ENCODE assay signal across 31 cellular contexts in genomic region chr11:12209096-12209495, GRCh38.
DNase-seq lines count a peak whose midpoint lies in the region; ATAC-seq and TF ChIP-seq lines count a peak whose summit lies in the region.
"Had no signal": no experiment of that assay in that cellular context is flagged by ENCODE, and none has a peak within 500 bp of the region (broad histone marks: within the 10 kb centered on the region; RNA-seq: fewer than 3 reads in every experiment).

No MANE protein-coding gene starts in this region.

- H3K36me3 Mint-ChIP-seq in activated T-helper 1 cell treated with anti-CD3 and anti-CD28 coated beads, Interleukin-12 subunit alpha, Interleukin-12 subunit beta, Interleukin-2, Interleukin-4 antibody, amounts not matched to agents 30 ng/mL and 10 ng/mL and 1 ng/mL, durations not matched to agents 14 hours and 24 hours and 36 hours (ENCODE audit: low read depth) = peaks cover 95% of the 10 kb centered on the region
- H3K36me3 Mint-ChIP-seq: naive B cell; stimulated activated naive B cell treated with anti-CD40 and anti-IgM and Interleukin-4, amounts not matched to agents 10 μg/mL and 1 μg/mL and 100 μg/mL, for 72 hours had no signal

- TF ChIP-seq EP300 in gastroesophageal sphincter (IDR thresholded peaks at IDR 0.05) (no peak), transverse colon (IDR thresholded peaks at IDR 0.05; ENCODE audit: low read depth) (no peak)

- H3K4me3 ChIP-seq in cardiac muscle cell = no peak overlapping the region
- no peak overlapping the region for H3K4me3 ChIP-seq in right atrium auricular region
- H3K4me3 ChIP-seq in gastroesophageal sphincter = no peak overlapping the region
- H3K4me3 ChIP-seq in thoracic aorta = no peak overlapping the region
- H3K4me3 ChIP-seq in transverse colon = no peak overlapping the region
- H3K4me3 ChIP-seq: A549, GM12878, left lung, vagina had no signal

- peak overlapping the region; percentile 66 for H3K27ac Mint-ChIP-seq in activated T-helper 1 cell treated with anti-CD3 and anti-CD28 coated beads, Interleukin-12 subunit alpha, Interleukin-12 subunit beta, Interleukin-2, Interleukin-4 antibody, amounts not matched to agents 30 ng/mL and 10 ng/mL and 1 ng/mL, durations not matched to agents 14 hours and 24 hours and 36 hours
- H3K27ac Mint-ChIP-seq: activated naive CD8-positive, alpha-beta T cell; B cell; dendritic cell treated with granulocyte-macrophage colony-stimulating factor and Interleukin-4, amounts not matched to agents 40 ng/mL and 50 ng/mL, for 4 days; naive B cell; stimulated activated naive B cell treated with anti-CD40 and anti-IgM and Interleukin-4, amounts not matched to agents 10 μg/mL and 1 μg/mL and 100 μg/mL, for 72 hours; T-helper 1 cell treated with Interleukin-12 subunit alpha and Interleukin-12 subunit beta and Interleukin-4 antibody, amounts not matched to agents 30 μg/mL and 1 μg/mL, for 36 hours had no signal

- intact Hi-C loops in activated T-helper 1 cell treated with anti-CD3 and anti-CD28 coated beads, Interleukin-12 subunit alpha, Interleukin-12 subunit beta, Interleukin-2, Interleukin-4 antibody, amounts not matched to agents 30 ng/mL and 10 ng/mL and 1 ng/mL, durations not matched to agents 14 hours and 24 hours and 36 hours (cut with micrococcal nuclease) = no loop called here
- intact Hi-C loops in transverse colon (cut with DNase I; ENCODE audit: low total_unique reads) = no loop called here

- in situ Hi-C loops in transverse colon (cut with MboI; ENCODE audit: low pct_ligation_motif_present in 1 of 4, low pct_unique_long_range_greater_than_20kb in 1 of 4, low sequenced_read_pairs in 3 of 4) = no loop called here

- no peak for TF ChIP-seq CTCF in cardiac muscle cell (IDR thresholded peaks at IDR 0.05; ENCODE audit: low read depth, low read length)
- no peak for TF ChIP-seq CTCF in right atrium auricular region (IDR thresholded peaks at IDR 0.05)
- TF ChIP-seq CTCF in gastroesophageal sphincter (IDR thresholded peaks at IDR 0.05) = no peak
- no peak for TF ChIP-seq CTCF in thoracic aorta (IDR thresholded peaks at IDR 0.05)
- TF ChIP-seq CTCF in transverse colon (IDR thresholded peaks at IDR 0.05) = no peak

- peaks cover 9% of the 10 kb centered on the region for H3K9me3 Mint-ChIP-seq in activated T-helper 1 cell treated with anti-CD3 and anti-CD28 coated beads, Interleukin-12 subunit alpha, Interleukin-12 subunit beta, Interleukin-2, Interleukin-4 antibody, amounts not matched to agents 30 ng/mL and 10 ng/mL and 1 ng/mL, durations not matched to agents 14 hours and 24 hours and 36 hours
- H3K9me3 Mint-ChIP-seq: dendritic cell treated with granulocyte-macrophage colony-stimulating factor and Interleukin-4, amounts not matched to agents 40 ng/mL and 50 ng/mL, for 4 days; naive B cell; stimulated activated naive B cell treated with anti-CD40 and anti-IgM and Interleukin-4, amounts not matched to agents 10 μg/mL and 1 μg/mL and 100 μg/mL, for 72 hours; T-helper 1 cell treated with Interleukin-12 subunit alpha and Interleukin-12 subunit beta and Interleukin-4 antibody, amounts not matched to agents 30 μg/mL and 1 μg/mL, for 36 hours had no signal

- H3K27me3 ChIP-seq in cardiac muscle cell (no peaks in the 10 kb centered on the region), right atrium auricular region (no peaks in the 10 kb centered on the region), gastroesophageal sphincter (no peaks in the 10 kb centered on the region), thoracic aorta (replicated peaks; ENCODE audit: insufficient read depth) (no peaks in the 10 kb centered on the region), transverse colon (no peaks in the 10 kb centered on the region)
- H3K27me3 ChIP-seq: left lung, vagina had no signal

- TF ChIP-seq POLR2A in gastroesophageal sphincter (IDR thresholded peaks at IDR 0.05) (no peak), transverse colon (IDR thresholded peaks at IDR 0.05) (no peak), GM18505 (IDR thresholded peaks at IDR 0.05; ENCODE audit: borderline replicate concordance, extremely low read depth, insufficient read depth, insufficient read length) (no peak)

- H3K27me3 Mint-ChIP-seq in activated T-helper 1 cell treated with anti-CD3 and anti-CD28 coated beads, Interleukin-12 subunit alpha, Interleukin-12 subunit beta, Interleukin-2, Interleukin-4 antibody, amounts not matched to agents 30 ng/mL and 10 ng/mL and 1 ng/mL, durations not matched to agents 14 hours and 24 hours and 36 hours (ENCODE audit: insufficient read depth) = no peaks in the 10 kb centered on the region
- H3K27me3 Mint-ChIP-seq: activated naive CD8-positive, alpha-beta T cell; dendritic cell treated with granulocyte-macrophage colony-stimulating factor and Interleukin-4, amounts not matched to agents 40 ng/mL and 50 ng/mL, for 4 days had no signal

- no peak for ATAC-seq in gastroesophageal sphincter
- no peak for ATAC-seq in thoracic aorta (ENCODE audit: insufficient number of reproducible peaks, low FRiP score, low read depth)
- ATAC-seq in GM18505 (IDR thresholded peaks at IDR 0.05; ENCODE audit: unreplicated experiment) = no peak
- ATAC-seq: A549; GM12878; left lung; stimulated activated naive B cell treated with anti-CD40 and anti-IgM and Interleukin-4, amounts not matched to agents 10 μg/mL and 1 μg/mL and 100 μg/mL, for 72 hours had no signal

- peak overlapping the region; percentile 38 for H3K27ac ChIP-seq in cardiac muscle cell
- no peak overlapping the region for H3K27ac ChIP-seq in right atrium auricular region
- peak overlapping the region in 3 of 4 donors; percentile 45 to 85 (median 65) for H3K27ac ChIP-seq in gastroesophageal sphincter
- peak overlapping the region; percentile 46 to 50 for H3K27ac ChIP-seq in thoracic aorta
- no peak overlapping the region for H3K27ac ChIP-seq in transverse colon
- H3K27ac ChIP-seq: A549, left lung, vagina had no signal

- WGBS in gastroesophageal sphincter (ENCODE audit: low coverage in 1 of 2), 2 donors = 73 to 80% methylated on average over 2 of the region's 2 CpGs
- WGBS in transverse colon (ENCODE audit: low coverage in 1 of 2), 2 donors = 88 to 100% methylated on average over 1 to 2 of the region's 2 CpGs

- H3K4me1 Mint-ChIP-seq in activated T-helper 1 cell treated with anti-CD3 and anti-CD28 coated beads, Interleukin-12 subunit alpha, Interleukin-12 subunit beta, Interleukin-2, Interleukin-4 antibody, amounts not matched to agents 30 ng/mL and 10 ng/mL and 1 ng/mL, durations not matched to agents 14 hours and 24 hours and 36 hours (ENCODE audit: low read depth) = peaks cover 87% of the 10 kb centered on the region
- H3K4me1 Mint-ChIP-seq: B cell, naive B cell had no signal

- DNase-seq in cardiac muscle cell (ENCODE audit: low read depth in 1 of 2, low spot score in 1 of 2) (no peak), right atrium auricular region (ENCODE audit: low spot score) (no peak), thoracic aorta (ENCODE audit: low spot score) (no peak), NCI-H2107 treated with DMSO at 0.1 percent for 48 hours (lab: John Stamatoyannopoulos, UW; ENCODE audit: unreplicated experiment) (no peak), transverse colon (no peak)
- no peak for DNase-seq in activated T-helper 1 cell treated with anti-CD3 and anti-CD28 coated beads, Interleukin-12 subunit alpha, Interleukin-12 subunit beta, Interleukin-2, Interleukin-4 antibody, amounts not matched to agents 30 ng/mL and 10 ng/mL and 1 ng/mL, durations not matched to agents 14 hours and 24 hours and 36 hours (ENCODE audit: low spot score)
- DNase-seq: activated CD4-positive, CD25-positive, alpha-beta regulatory T cell treated with anti-CD3 and anti-CD28 coated beads, Interleukin-2, amount 50 U/mL, for 72 hours; activated effector memory CD4-positive, alpha-beta T cell treated with anti-CD3 and anti-CD28 coated beads, Interleukin-2, amount 50 U/mL, for 16 hours; activated T-cell treated with anti-CD3 and anti-CD28 coated beads for 4 hours; central memory CD4-positive, alpha-beta T cell; DMS153; H7; Karpas-422; left lung; mesendoderm; naive B cell; NCI-H1417; NCI-H2029; nucleus accumbens; OCI-M1; SK-N-SH; stimulated activated naive B cell treated with anti-CD40 and anti-IgM and Interleukin-4, amounts not matched to agents 10 μg/mL and 1 μg/mL and 100 μg/mL, for 72 hours had no signal

- H3K4me1 ChIP-seq in cardiac muscle cell (ENCODE audit: low read depth) = peaks cover 2% of the 10 kb centered on the region
- H3K4me1 ChIP-seq in right atrium auricular region = no peaks in the 10 kb centered on the region
- peaks cover 0 to 18% (median 0%) of the 10 kb centered on the region in 3 donors for H3K4me1 ChIP-seq in gastroesophageal sphincter
- H3K4me1 ChIP-seq in thoracic aorta (ENCODE audit: control insufficient read depth in 1 of 2, low read depth in 2 of 2) = peaks cover 8 to 72% of the 10 kb centered on the region in 2 donors
- peaks cover 0 to 13% (median 3%) of the 10 kb centered on the region in 4 donors for H3K4me1 ChIP-seq in transverse colon
- H3K4me1 ChIP-seq: vagina had no signal

- H3K9me3 ChIP-seq in cardiac muscle cell (ENCODE audit: low read depth) = no peaks in the 10 kb centered on the region
- H3K9me3 ChIP-seq in right atrium auricular region = no peaks in the 10 kb centered on the region
- H3K9me3 ChIP-seq in gastroesophageal sphincter = no peaks in the 10 kb centered on the region
- no peaks in the 10 kb centered on the region for H3K9me3 ChIP-seq in thoracic aorta
- no peaks in the 10 kb centered on the region for H3K9me3 ChIP-seq in transverse colon
- H3K9me3 ChIP-seq: A549, left lung, SK-N-SH, vagina had no signal

- H3K36me3 ChIP-seq in cardiac muscle cell = peaks cover 59% of the 10 kb centered on the region
- peaks cover 67% of the 10 kb centered on the region for H3K36me3 ChIP-seq in right atrium auricular region
- H3K36me3 ChIP-seq in gastroesophageal sphincter = peaks cover 0 to 75% of the 10 kb centered on the region in 2 donors
- H3K36me3 ChIP-seq in thoracic aorta = peaks cover 86% of the 10 kb centered on the region
- peaks cover 0 to 15% (median 7%) of the 10 kb centered on the region in 4 donors for H3K36me3 ChIP-seq in transverse colon

- peak overlapping the region; percentile 28 for H3K4me3 Mint-ChIP-seq in activated T-helper 1 cell treated with anti-CD3 and anti-CD28 coated beads, Interleukin-12 subunit alpha, Interleukin-12 subunit beta, Interleukin-2, Interleukin-4 antibody, amounts not matched to agents 30 ng/mL and 10 ng/mL and 1 ng/mL, durations not matched to agents 14 hours and 24 hours and 36 hours
- H3K4me3 Mint-ChIP-seq: activated naive CD8-positive, alpha-beta T cell; B cell; dendritic cell treated with granulocyte-macrophage colony-stimulating factor and Interleukin-4, amounts not matched to agents 40 ng/mL and 50 ng/mL, for 4 days; naive B cell; stimulated activated naive B cell treated with anti-CD40 and anti-IgM and Interleukin-4, amounts not matched to agents 10 μg/mL and 1 μg/mL and 100 μg/mL, for 72 hours; T-helper 1 cell treated with Interleukin-12 subunit alpha and Interleukin-12 subunit beta and Interleukin-4 antibody, amounts not matched to agents 30 μg/mL and 1 μg/mL, for 36 hours had no signal

Comparison
In these comparisons a context has a peak if more than half of its experiments do, and no peak if none do; other contexts are left out.
1. H3K27ac ChIP-seq: peak in cardiac muscle cell (single experiment), gastroesophageal sphincter (3 of 4) and thoracic aorta (2 of 2); none in right atrium auricular region (0 of 2) and transverse colon (0 of 4).